In the genomic region with DNA sequence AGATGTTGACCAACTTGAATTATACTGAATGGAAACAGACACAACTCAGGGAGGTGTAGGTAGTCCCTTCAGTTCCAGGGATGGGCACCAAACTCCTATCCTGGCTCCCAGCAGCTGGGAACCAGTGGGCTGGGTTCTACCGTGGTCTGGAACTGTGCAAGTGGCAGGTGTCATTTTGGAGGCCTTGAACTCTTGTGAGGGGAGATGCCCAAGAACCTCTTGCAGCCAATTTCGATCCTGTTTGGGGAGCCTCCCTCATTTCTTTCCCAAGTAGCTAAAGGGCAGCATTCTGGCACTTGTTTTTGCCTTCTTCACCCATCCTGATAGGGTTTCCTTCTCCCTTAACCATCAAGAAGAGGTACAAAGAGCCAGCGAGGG, we compare ENCODE assay signal across 5 cellular contexts.
"Had no signal": no experiment of that assay in that cellular context is flagged by ENCODE, and none has a peak within 500 bp of the region (broad histone marks: within the 10 kb centered on the region; RNA-seq: fewer than 3 reads in every experiment).

No MANE protein-coding gene starts in this region.

- H3K27ac Mint-ChIP-seq: GM23338, H9 had no signal

- DNase-seq: H9, HCEC 1CT, IMR-90 had no signal

- H3K4me1 Mint-ChIP-seq: GM23338, H9 had no signal

- ATAC-seq: GM23338, K562 had no signal

- H3K4me3 Mint-ChIP-seq: GM23338, H9 had no signal

- H3K4me3 ChIP-seq: GM23338, K562 had no signal
